ENCODE assay signal across 22 cellular contexts in the genomic region with DNA sequence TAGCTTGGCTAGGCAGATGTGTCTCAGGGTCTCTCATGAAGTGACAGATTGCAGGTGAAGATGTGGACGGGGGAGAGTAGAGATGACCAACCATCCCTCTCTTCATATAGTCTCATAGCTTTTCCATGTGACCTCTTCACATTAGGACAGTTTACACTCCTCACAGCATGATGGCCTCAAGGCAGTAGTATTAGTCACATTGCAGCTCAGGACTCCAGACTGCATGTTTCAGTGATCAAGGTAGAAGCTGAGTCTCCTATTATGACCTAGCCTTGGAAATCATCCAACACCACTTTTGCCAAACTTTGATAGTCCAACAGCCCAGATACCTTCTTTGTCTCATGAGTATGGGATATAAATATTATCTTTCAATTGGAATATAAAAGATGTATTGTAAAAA.
DNase-seq lines count a peak whose midpoint lies in the region; ATAC-seq and TF ChIP-seq lines count a peak whose summit lies in the region.
"Had no signal": no experiment of that assay in that cellular context is flagged by ENCODE, and none has a peak within 500 bp of the region (broad histone marks: within the 10 kb centered on the region; RNA-seq: fewer than 3 reads in every experiment).

No MANE protein-coding gene starts in this region.

- peak; percentile 53 for DNase-seq in GM23248
- DNase-seq in M059J (ENCODE audit: low read depth): peak; percentile 91
- DNase-seq in brain microvascular endothelial cell: peak; percentile 21
- peak; percentile 64 for DNase-seq in kidney glomerular epithelial cell (lab: John Stamatoyannopoulos, UW)
- DNase-seq in lower lobe of right lung: no peak
- DNase-seq in NCI-H748 treated with DMSO at 0.1 percent for 48 hours (lab: John Stamatoyannopoulos, UW): no peak
- no peak for DNase-seq in testis
- DNase-seq: activated CD4-positive, alpha-beta T cell treated with anti-CD3 and anti-CD28 coated beads for 1 hour; activated CD8-positive, alpha-beta memory T cell treated with anti-CD3 and anti-CD28 coated beads for 24 hours; activated naive CD4-positive, alpha-beta T cell treated with anti-CD3 and anti-CD28 coated beads, Interleukin-2, amount 10 ng/mL, durations not matched to agents 7 days and 5 days; activated T-cell treated with anti-CD3 and anti-CD28 coated beads, Interleukin-2, amount 50 U/mL, for 48 hours; anterior cingulate cortex; esophagus squamous epithelium; MM.1S; NCI-H1436 treated with DMSO at 0.1 percent for 48 hours; NCI-H2171 treated with DMSO at 0.1 percent for 48 hours; NCI-H82; right cardiac atrium; RPMI8226; T-helper 9 cell had no signal

- H3K27ac ChIP-seq in GM23248 (no peak overlapping the region), brain microvascular endothelial cell (no peak overlapping the region), lower lobe of right lung (no peak overlapping the region), testis (no peak overlapping the region)
- H3K27ac ChIP-seq: esophagus squamous epithelium had no signal

- peaks cover 14% of the 10 kb centered on the region for H3F3A ChIP-seq in GM23248 (ENCODE audit: insufficient read depth)

- no peak for TF ChIP-seq CTCF in brain microvascular endothelial cell (IDR thresholded peaks at IDR 0.05; ENCODE audit: low read depth, low read length, missing control alignments)
- no peak for TF ChIP-seq CTCF in lower lobe of right lung (IDR thresholded peaks at IDR 0.05)
- no peak for TF ChIP-seq CTCF in testis (IDR thresholded peaks at IDR 0.05)

- H3K4me3 ChIP-seq in GM23248 (no peak overlapping the region), brain microvascular endothelial cell (ENCODE audit: low read depth, low read length) (no peak overlapping the region), lower lobe of right lung (no peak overlapping the region), testis (no peak overlapping the region)
- H3K4me3 ChIP-seq: esophagus squamous epithelium, HAP-1 had no signal

- no peaks in the 10 kb centered on the region for H3K79me2 ChIP-seq in GM23248 (ENCODE audit: insufficient read depth)

- ATAC-seq in lower lobe of right lung (no peak), HG03439 (IDR thresholded peaks at IDR 0.05; ENCODE audit: unreplicated experiment) (no peak)
- ATAC-seq: right cardiac atrium had no signal

- H3K9me3 ChIP-seq in GM23248 (ENCODE audit: low read depth): no peaks in the 10 kb centered on the region
- peaks cover 16% of the 10 kb centered on the region for H3K9me3 ChIP-seq in lower lobe of right lung
- no peaks in the 10 kb centered on the region for H3K9me3 ChIP-seq in testis
- H3K9me3 ChIP-seq: esophagus squamous epithelium had no signal

- WGBS in GM23248 (ENCODE audit: low coverage in 1 of 2, low lambda C conversion rate in 2 of 2, missing lambda C conversion rate in 2 of 2), 2 experiments: 82 to 89% methylated on average over 1 of the region's 1 CpG
- WGBS in testis, 2 donors: 94 to 100% methylated on average over 1 of the region's 1 CpG

- no peak overlapping the region for H2AFZ ChIP-seq in GM23248

- H3K36me3 ChIP-seq in GM23248 (ENCODE audit: low read depth): no peaks in the 10 kb centered on the region
- no peaks in the 10 kb centered on the region for H3K36me3 ChIP-seq in brain microvascular endothelial cell (replicated peaks)
- no peaks in the 10 kb centered on the region for H3K36me3 ChIP-seq in lower lobe of right lung
- H3K36me3 ChIP-seq in testis (ENCODE audit: low read depth, missing control alignments): no peaks in the 10 kb centered on the region
- H3K36me3 ChIP-seq: esophagus squamous epithelium, HAP-1 had no signal

- no peak for TF ChIP-seq POLR2A in testis (IDR thresholded peaks at IDR 0.05)

- no peaks in the 10 kb centered on the region for H4K20me1 ChIP-seq in GM23248 (ENCODE audit: insufficient read depth)

- intact Hi-C loops in lower lobe of right lung (cut with DNase I) (no loop called here), testis (cut with DNase I; ENCODE audit: low total_unique reads) (no loop called here)

- H3K9ac ChIP-seq in GM23248: no peak overlapping the region

- H3K9me2 ChIP-seq in GM23248 (ENCODE audit: insufficient read depth): no peaks in the 10 kb centered on the region

- in situ Hi-C loops in GM23248 (cut with MboI): no loop called here
- in situ Hi-C loops in brain microvascular endothelial cell (cut with HindIII; ENCODE audit: low pct_ligation_motif_present, low sequenced_read_pairs): no loop called here

- H3K4me2 ChIP-seq in GM23248 (ENCODE audit: unreplicated experiment): no peak overlapping the region

- peaks cover 21% of the 10 kb centered on the region for H3K4me1 ChIP-seq in GM23248 (ENCODE audit: insufficient read depth)
- H3K4me1 ChIP-seq in lower lobe of right lung: peaks cover 10% of the 10 kb centered on the region
- peaks cover 7% of the 10 kb centered on the region for H3K4me1 ChIP-seq in testis

- H3K27me3 ChIP-seq in GM23248 (replicated peaks; ENCODE audit: insufficient read depth) (no peaks in the 10 kb centered on the region), brain microvascular endothelial cell (replicated peaks) (no peaks in the 10 kb centered on the region), lower lobe of right lung (ENCODE audit: low read depth) (no peaks in the 10 kb centered on the region), testis (no peaks in the 10 kb centered on the region)
- H3K27me3 ChIP-seq: esophagus squamous epithelium had no signal

Comparison
In these comparisons a context has a peak if more than half of its experiments do, and no peak if none do; other contexts are left out.
1. DNase-seq: peak in GM23248 (single experiment), M059J (single experiment), brain microvascular endothelial cell (single experiment) and kidney glomerular epithelial cell (single experiment); none in lower lobe of right lung (single experiment), NCI-H748 treated with DMSO at 0.1 percent for 48 hours (single experiment) and testis (single experiment).